In the genomic region with DNA sequence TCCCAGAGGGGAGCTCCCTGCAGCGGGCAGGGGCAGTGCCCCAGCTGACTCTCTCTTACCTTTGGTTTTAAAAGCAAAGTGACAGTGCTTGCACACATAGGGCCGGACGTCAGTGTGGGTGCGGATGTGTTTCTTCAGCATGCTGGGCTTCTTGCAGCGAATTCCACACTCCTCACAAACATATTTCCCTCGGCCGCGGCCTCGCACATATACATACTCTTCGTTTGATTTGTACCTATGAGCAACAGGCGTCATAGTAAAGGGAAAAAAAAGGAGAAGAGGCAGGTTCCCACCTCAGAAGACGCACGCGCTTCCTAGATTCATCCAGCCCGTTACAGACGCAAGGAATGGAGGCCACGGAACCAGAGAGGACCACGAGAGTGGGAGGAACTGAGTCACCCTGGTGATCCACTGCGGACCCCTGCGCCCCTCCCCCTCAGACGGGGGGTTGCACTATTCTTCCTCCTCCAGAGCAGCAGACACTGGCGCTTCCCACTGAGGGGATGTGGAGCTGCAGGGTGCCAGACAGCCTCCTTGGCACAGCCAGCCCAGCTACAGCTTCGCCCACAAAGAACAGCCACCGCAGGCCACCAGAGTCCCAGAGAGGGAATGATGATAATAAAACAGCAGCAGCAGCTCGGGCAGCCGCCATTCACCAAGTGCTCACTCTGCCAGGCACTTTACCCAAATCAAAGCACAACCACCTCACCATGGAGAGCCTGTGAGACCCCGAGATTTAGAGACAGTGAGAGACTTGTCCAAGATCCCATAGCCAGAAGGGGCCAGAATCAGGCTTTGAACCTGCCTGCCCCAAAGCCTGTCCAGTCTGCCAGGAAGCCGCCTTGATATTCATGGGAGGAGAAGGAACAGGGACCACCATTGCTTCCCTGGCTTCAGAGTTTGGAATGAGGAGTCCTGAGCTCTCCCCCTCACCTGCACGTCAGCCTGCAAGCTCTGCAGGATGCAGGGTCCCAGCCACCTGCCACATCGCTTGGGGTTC, we compare ENCODE assay signal across 28 cellular contexts. TPM values are rescaled to one million over a fixed set of nuclear protein-coding genes. Genes with fewer than 3 reads are reported as not detected.
"Had no signal": no experiment of that assay in that cellular context is flagged by ENCODE, and none has a peak within 500 bp of the region (broad histone marks: within the 10 kb centered on the region; RNA-seq: fewer than 3 reads in every experiment).

No MANE protein-coding gene starts in this region.

- H3K4me3 ChIP-seq: coronary artery, esophagus squamous epithelium, heart right ventricle, left ventricle myocardium inferior, lower lobe of right lung, prostate gland, right atrium auricular region, skin epidermis, spleen, suprapubic skin, transverse colon, vagina had no signal

- ATAC-seq: heart right ventricle; left colon; lower lobe of right lung; naive thymus-derived CD8-positive, alpha-beta T cell; stimulated activated memory B cell treated with anti-CD40 and anti-IgM and Interleukin-4, amounts not matched to agents 10 μg/mL and 1 μg/mL and 100 μg/mL, for 72 hours had no signal

- DNase-seq: dermis blood vessel endothelial cell; effector memory CD4-positive, alpha-beta T cell; erythroblast; esophagus squamous epithelium; foreskin melanocyte; glutamatergic neuron; heart right ventricle; hippocampal formation; kidney glomerular epithelial cell; left colon; left ventricle myocardium inferior; lower lobe of right lung; nephron progenitor cell; spleen; stimulated activated CD4-positive, alpha-beta T cell treated with anti-CD3 and anti-CD28 coated beads, Interleukin-4, amount 100 ng/mL, for 4 hours; transverse colon had no signal

- H3K4me1 ChIP-seq: esophagus squamous epithelium, heart right ventricle, left ventricle myocardium inferior, lower lobe of right lung, prostate gland, right atrium auricular region, spleen, suprapubic skin, transverse colon, vagina had no signal

- H3K9me3 Mint-ChIP-seq: naive thymus-derived CD8-positive, alpha-beta T cell had no signal

- H3K27me3 ChIP-seq: esophagus squamous epithelium, heart right ventricle, right atrium auricular region, spleen, suprapubic skin, transverse colon, vagina had no signal

- H3K27ac ChIP-seq: coronary artery, esophagus squamous epithelium, heart right ventricle, left ventricle myocardium inferior, lower lobe of right lung, prostate gland, right atrium auricular region, skin epidermis, spleen, suprapubic skin, transverse colon, vagina had no signal

- H3K4me3 Mint-ChIP-seq: naive thymus-derived CD8-positive, alpha-beta T cell; nephron progenitor cell; stimulated activated memory B cell treated with anti-CD40 and anti-IgM and Interleukin-4, amounts not matched to agents 10 μg/mL and 1 μg/mL and 100 μg/mL, for 72 hours; stimulated activated naive CD8-positive, alpha-beta T cell treated with anti-CD3 and anti-CD28 coated beads, Interleukin-15, Interleukin-2, amounts not matched to agents 100 ng/mL and 50 ng/mL, for 24 hours had no signal

- H3K36me3 ChIP-seq: left ventricle myocardium inferior, prostate gland, right atrium auricular region, transverse colon, vagina had no signal

- H3K9me3 ChIP-seq: esophagus squamous epithelium, heart right ventricle, left ventricle myocardium inferior, lower lobe of right lung, prostate gland, right atrium auricular region, spleen, suprapubic skin, transverse colon, vagina had no signal

- H3K27me3 Mint-ChIP-seq: naive thymus-derived CD8-positive, alpha-beta T cell; stimulated activated memory B cell treated with anti-CD40 and anti-IgM and Interleukin-4, amounts not matched to agents 10 μg/mL and 1 μg/mL and 100 μg/mL, for 72 hours; stimulated activated naive CD8-positive, alpha-beta T cell treated with anti-CD3 and anti-CD28 coated beads, Interleukin-15, Interleukin-2, amounts not matched to agents 100 ng/mL and 50 ng/mL, for 24 hours had no signal

- H3K27ac Mint-ChIP-seq: nephron progenitor cell; stimulated activated memory B cell treated with anti-CD40 and anti-IgM and Interleukin-4, amounts not matched to agents 10 μg/mL and 1 μg/mL and 100 μg/mL, for 72 hours; stimulated activated naive CD8-positive, alpha-beta T cell treated with anti-CD3 and anti-CD28 coated beads, Interleukin-15, Interleukin-2, amounts not matched to agents 100 ng/mL and 50 ng/mL, for 24 hours had no signal

RNA-seq across cellular contexts. Expression of a gene that starts 40.5 kb away (rescaled TPM):
- total RNA-seq: mesenteric fat pad; myocyte; naive thymus-derived CD8-positive, alpha-beta T cell; osteocyte; spleen had no signal
- polyA plus RNA-seq: naive thymus-derived CD8-positive, alpha-beta T cell; spleen had no signal
